Comparison of ENCODE assay signal across 9 cellular contexts in the genomic region with DNA sequence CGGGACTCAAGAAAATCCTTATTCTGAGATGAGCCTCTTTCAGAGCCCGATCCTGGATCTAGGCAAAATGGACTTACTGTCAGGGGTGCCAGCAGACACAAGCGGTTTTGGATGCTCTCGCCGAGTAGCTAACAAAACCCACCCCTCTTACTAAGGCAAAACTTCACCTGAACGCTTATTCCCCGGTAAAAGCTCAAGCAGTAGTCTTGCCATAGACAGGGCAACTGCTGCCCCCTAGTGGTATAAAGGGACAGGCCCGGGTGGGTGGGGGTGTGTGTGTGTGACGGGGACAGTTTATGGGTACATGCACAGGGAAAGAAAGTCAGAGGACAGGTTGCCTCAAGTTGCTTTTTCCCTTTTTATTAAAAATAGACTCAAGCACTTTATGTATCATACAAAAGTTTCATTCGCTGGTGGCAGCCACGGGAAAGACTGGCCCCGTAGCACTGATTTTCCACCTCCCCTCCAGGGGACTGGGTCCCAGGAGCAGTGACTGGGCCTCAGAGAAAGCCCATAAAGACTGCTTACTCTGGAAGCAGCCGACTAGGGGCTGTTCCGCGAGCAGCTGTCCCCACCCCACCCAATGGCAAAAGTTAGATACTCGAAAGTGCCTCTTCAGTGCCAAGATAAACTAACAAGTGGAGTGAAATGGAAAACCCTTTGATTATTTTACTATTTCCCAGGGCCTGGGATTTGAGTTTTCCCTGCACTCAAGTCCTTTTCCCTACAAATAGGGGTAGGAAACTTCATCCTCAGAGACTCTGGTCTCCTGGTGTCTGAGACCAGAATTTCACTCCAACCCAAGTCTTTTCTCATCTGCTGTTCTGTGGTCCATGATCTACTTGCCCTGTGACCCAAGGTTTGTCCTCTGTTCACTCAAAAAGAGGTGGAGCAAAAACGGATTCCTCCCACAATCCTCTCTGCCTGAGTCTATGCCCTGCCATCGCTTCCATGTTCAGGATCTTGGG. TPM values are rescaled to one million over a fixed set of nuclear protein-coding genes. Genes with fewer than 3 reads are reported as not detected.
DNase-seq lines count a peak whose midpoint lies in the region; ATAC-seq and TF ChIP-seq lines count a peak whose summit lies in the region.
"Had no signal": no experiment of that assay in that cellular context is flagged by ENCODE, and none has a peak within 500 bp of the region (broad histone marks: within the 10 kb centered on the region; RNA-seq: fewer than 3 reads in every experiment).

No MANE protein-coding gene starts in this region.

- TF ChIP-seq CTCF in progenitor cell of endocrine pancreas (IDR thresholded peaks at IDR 0.05; ENCODE audit: unreplicated experiment), result peak; percentile 89

- H3K36me3 ChIP-seq in SJSA1 (peaks cover 25% of the 10 kb centered on the region), aorta (ENCODE audit: control insufficient read depth in 1 of 2, insufficient read depth in 2 of 2, low read length in 1 of 2) (no peaks in the 10 kb centered on the region)

- no peak overlapping the region for H3K27ac ChIP-seq in SJSA1
- no peak overlapping the region for H3K27ac ChIP-seq in aorta (ENCODE audit: low read depth in 1 of 2, low read length in 2 of 2)

- H3K9me3 ChIP-seq in SJSA1 (replicated peaks) (0 out of 2 replicates have a peak, but pooled peaks cover 3% of the 10 kb centered on the region), aorta (ENCODE audit: control insufficient read depth, low read length) (no peaks in the 10 kb centered on the region)

- H3K4me3 Mint-ChIP-seq in progenitor cell of endocrine pancreas (ENCODE audit: low read depth), result no peak overlapping the region

- H3K9me3 Mint-ChIP-seq in progenitor cell of endocrine pancreas (ENCODE audit: low read depth), result no peaks in the 10 kb centered on the region
- H3K9me3 Mint-ChIP-seq: dendritic cell treated with granulocyte-macrophage colony-stimulating factor and Interleukin-4, amounts not matched to agents 40 ng/mL and 50 ng/mL, for 4 days had no signal

- H3K4me3 ChIP-seq in Jurkat, Clone E6-1 (ENCODE audit: low read length), result no peak overlapping the region
- H3K4me3 ChIP-seq in SJSA1 (no peak overlapping the region), aorta (ENCODE audit: low read length in 2 of 2) (no peak overlapping the region)

- peak overlapping the region; percentile 78 for H3K27ac Mint-ChIP-seq in progenitor cell of endocrine pancreas

- no peaks in the 10 kb centered on the region for H3K27me3 Mint-ChIP-seq in progenitor cell of endocrine pancreas

- DNase-seq in CMK (ENCODE audit: low read depth), result peak; percentile 67
- DNase-seq in Jurkat, Clone E6-1 (ENCODE audit: low read depth, low spot score), result peak; percentile 79
- DNase-seq in SJSA1 (ENCODE audit: low read depth in 1 of 2, low spot score in 2 of 2), result peak; percentile 50 to 81
- peak; percentile 58 to 76 (median 70) for DNase-seq in activated naive CD4-positive, alpha-beta T cell (lab: John Stamatoyannopoulos, UW)
- peak; percentile 73 to 95 (median 87) for DNase-seq in head of caudate nucleus
- peak; percentile 78 for DNase-seq in progenitor cell of endocrine pancreas (ENCODE audit: low spot score, unreplicated experiment)
- DNase-seq in aorta, result peak; percentile 84 to 90

- H3K27me3 ChIP-seq in SJSA1 (replicated peaks) (peaks cover 28% of the 10 kb centered on the region), aorta (ENCODE audit: control insufficient read depth in 1 of 2, insufficient read depth in 2 of 2, low read length in 1 of 2) (no peaks in the 10 kb centered on the region)

- H3K4me1 Mint-ChIP-seq in progenitor cell of endocrine pancreas (ENCODE audit: low read depth), result peaks cover 77% of the 10 kb centered on the region

- ATAC-seq in GM19463 (IDR thresholded peaks at IDR 0.05; ENCODE audit: unreplicated experiment) (peak; percentile 62), aorta (ENCODE audit: low FRiP score) (peak; percentile 82)

- 3% methylated on average over 18 of the region's 18 CpGs for WGBS in aorta, 2 donors

- peaks cover 11% of the 10 kb centered on the region for H3K36me3 Mint-ChIP-seq in progenitor cell of endocrine pancreas (ENCODE audit: insufficient read depth)

- intact Hi-C loops in head of caudate nucleus (cut with DNase I), result loop anchor here (5.0 to 10.0 kb wide), 3 partner anchors 78 to 308 kb away; a partner anchor contains a TSS
- intact Hi-C loops in aorta (cut with DNase I), result loop anchor here (2.0 to 10.0 kb wide), 4 partner anchors 48 to 190 kb away; a partner anchor contains a TSS

- H3K4me1 ChIP-seq in SJSA1 (replicated peaks) (peaks cover 23% of the 10 kb centered on the region), aorta (ENCODE audit: control insufficient read depth in 1 of 2, insufficient read depth in 2 of 2, low read length in 2 of 2) (no peaks in the 10 kb centered on the region)

RNA-seq across cellular contexts. Expression of a gene that starts 4.7 kb away (rescaled TPM):
- polyA plus RNA-seq in Jurkat, Clone E6-1 (2012; ENCODE audit: insufficient read depth, insufficient read length), result 3.3 TPM
- total RNA-seq in SJSA1 (2014; rRNA removed; shearing (Covaris generic)), result not detected in 2 replicates
- total RNA-seq in progenitor cell of endocrine pancreas (0.22 TPM in 2 replicates), aorta (1 to 10 TPM in 1 of 2 donors, under 1 TPM in 1; 0.97 to 1.8 TPM)
- 1 to 10 TPM; 3.0 to 6.2 TPM for polyA plus RNA-seq in aorta

RNA-seq across cellular contexts. Expression of a gene that starts 12.5 kb away (rescaled TPM):
- 27.0 TPM for polyA plus RNA-seq in Jurkat, Clone E6-1 (2012; ENCODE audit: insufficient read depth, insufficient read length)
- 16.6 and 24.1 TPM in 2 replicates for total RNA-seq in SJSA1 (2014; rRNA removed; shearing (Covaris generic))
- 22.0 and 22.2 TPM in 2 replicates for total RNA-seq in progenitor cell of endocrine pancreas
- total RNA-seq in aorta, result 10 to 100 TPM; 10.0 to 10.6 TPM
- 10 to 100 TPM in 1 of 2 donors, 1 to 10 TPM in 1; 6.7 to 10.8 TPM for polyA plus RNA-seq in aorta

RNA-seq across cellular contexts. Expression of a gene that starts 22.9 kb away (rescaled TPM):
- 37.7 TPM for polyA plus RNA-seq in Jurkat, Clone E6-1 (2012; ENCODE audit: insufficient read depth, insufficient read length)
- 26.8 and 42.0 TPM in 2 replicates for total RNA-seq in SJSA1 (2014; rRNA removed; shearing (Covaris generic))
- total RNA-seq in progenitor cell of endocrine pancreas (56.7 and 60.1 TPM in 2 replicates), aorta (10 to 100 TPM; 47.9 to 51.0 TPM)
- 10 to 100 TPM; 11.3 to 17.6 TPM for polyA plus RNA-seq in aorta

RNA-seq across cellular contexts. Expression of a gene that starts 47.5 kb away (rescaled TPM):
- not detected for polyA plus RNA-seq in Jurkat, Clone E6-1 (2012; ENCODE audit: insufficient read depth, insufficient read length)
- total RNA-seq in SJSA1 (2014; rRNA removed; shearing (Covaris generic)), result not detected in 2 replicates
- total RNA-seq in progenitor cell of endocrine pancreas (190 and 196 TPM in 2 replicates), aorta (1,000 to 10,000 TPM in 1 of 2 donors, 100 to 1,000 TPM in 1; 723 to 1,015 TPM)
- 100 to 1,000 TPM; 473 to 867 TPM for polyA plus RNA-seq in aorta
